Comparison of ENCODE assay signal across 19 cellular contexts in genomic region chr9:100578610-100579009, GRCh38. TPM values are rescaled to one million over a fixed set of nuclear protein-coding genes. Genes with fewer than 3 reads are reported as not detected.
DNase-seq lines count a peak whose midpoint lies in the region; ATAC-seq, FAIRE-seq and TF ChIP-seq lines count a peak whose summit lies in the region.
"Had no signal": no experiment of that assay in that cellular context is flagged by ENCODE, and none has a peak within 500 bp of the region (broad histone marks: within the 10 kb centered on the region; RNA-seq: fewer than 3 reads in every experiment).

No MANE protein-coding gene starts in this region.

- 98 to 100% methylated on average over 1 of the region's 1 CpG for WGBS in GM23248 (ENCODE audit: low coverage in 1 of 2, low lambda C conversion rate in 2 of 2, missing lambda C conversion rate in 2 of 2), 2 experiments
- 67 to 76% methylated on average over 1 of the region's 1 CpG for WGBS in tibial nerve, 2 donors

- H3K27ac ChIP-seq in GM23248, result no peak overlapping the region
- H3K27ac ChIP-seq in astrocyte (ENCODE audit: low read depth, low read length), result no peak overlapping the region
- H3K27ac ChIP-seq in tibial nerve, result no peak overlapping the region
- no peak overlapping the region for H3K27ac ChIP-seq in naive thymus-derived CD4-positive, alpha-beta T cell (ENCODE audit: low read depth, low read length)
- H3K27ac ChIP-seq: Peyer's patch had no signal

- DNase-seq in GM23248 (no peak), astrocyte (ENCODE audit: low read depth) (no peak), myocyte (ENCODE audit: low read depth) (peak; percentile 51), tibial nerve (ENCODE audit: low spot score in 2 of 2) (no peak)
- no peak for DNase-seq in activated CD8-positive, alpha-beta T cell treated with anti-CD3 and anti-CD28 coated beads, Interleukin-2, amount 10 ng/mL, durations not matched to agents 7 days and 5 days
- no peak for DNase-seq in naive thymus-derived CD4-positive, alpha-beta T cell
- DNase-seq: BE2C, EL, GF-D8, Karpas-422, MV-4-11, NCI-H1694, NCI-H2081, NCI-H2171, NCI-H345, NCI-H524, Peyer's patch, SHP77 had no signal

- H3K36me3 ChIP-seq in GM23248 (ENCODE audit: low read depth) (0 out of 2 replicates have a peak, but pooled peaks cover 5% of the 10 kb centered on the region), astrocyte (ENCODE audit: insufficient read depth, low read length) (no peaks in the 10 kb centered on the region), skeletal muscle satellite cell (ENCODE audit: insufficient read depth, low read length) (no peaks in the 10 kb centered on the region), tibial nerve (no peaks in the 10 kb centered on the region)
- no peaks in the 10 kb centered on the region for H3K36me3 ChIP-seq in naive thymus-derived CD4-positive, alpha-beta T cell (ENCODE audit: control insufficient read depth in 2 of 3, insufficient read depth in 3 of 3, low read length in 3 of 3)
- H3K36me3 ChIP-seq: BE2C, Peyer's patch had no signal

- no peak overlapping the region for H3K27ac Mint-ChIP-seq in astrocyte (ENCODE audit: unreplicated experiment)
- no peak overlapping the region for H3K27ac Mint-ChIP-seq in activated CD8-positive, alpha-beta T cell treated with anti-CD3 and anti-CD28 coated beads, Interleukin-2, amount 10 ng/mL, durations not matched to agents 7 days and 5 days
- no peak overlapping the region for H3K27ac Mint-ChIP-seq in naive thymus-derived CD4-positive, alpha-beta T cell

- no peak for TF ChIP-seq EP300 in tibial nerve (IDR thresholded peaks at IDR 0.05)

- no peaks in the 10 kb centered on the region for H3K9me2 ChIP-seq in GM23248 (ENCODE audit: insufficient read depth)

- H3K4me3 ChIP-seq in GM23248 (no peak overlapping the region), astrocyte (ENCODE audit: insufficient read depth, low read depth, low read length) (no peak overlapping the region), skeletal muscle satellite cell (ENCODE audit: low read length) (peak overlapping the region; percentile 59), tibial nerve (no peak overlapping the region)
- H3K4me3 ChIP-seq in naive thymus-derived CD4-positive, alpha-beta T cell (ENCODE audit: low read length), result no peak overlapping the region
- H3K4me3 ChIP-seq: Peyer's patch had no signal

- H3K4me1 ChIP-seq in GM23248 (ENCODE audit: insufficient read depth) (peaks cover 88% of the 10 kb centered on the region), astrocyte (ENCODE audit: insufficient read depth, low read length) (peaks cover 28% of the 10 kb centered on the region), skeletal muscle satellite cell (ENCODE audit: control insufficient read depth, insufficient read depth, low read length) (peaks cover 79% of the 10 kb centered on the region), tibial nerve (no peaks in the 10 kb centered on the region)
- no peaks in the 10 kb centered on the region for H3K4me1 ChIP-seq in naive thymus-derived CD4-positive, alpha-beta T cell (ENCODE audit: control insufficient read depth in 2 of 2, insufficient read depth in 2 of 2, low read length in 2 of 2)
- H3K4me1 ChIP-seq: Peyer's patch had no signal

- H4K20me1 ChIP-seq in GM23248 (ENCODE audit: insufficient read depth) (no peaks in the 10 kb centered on the region), astrocyte (ENCODE audit: insufficient read depth, low read length) (no peaks in the 10 kb centered on the region)

- POLR2A ChIA-PET in activated CD8-positive, alpha-beta T cell treated with anti-CD3 and anti-CD28 coated beads, Interleukin-2, amount 10 ng/mL, durations not matched to agents 7 days and 5 days (lab: Charles Lee), result no interaction called here
- POLR2A ChIA-PET in naive thymus-derived CD4-positive, alpha-beta T cell (lab: Charles Lee), result no interaction called here

- ATAC-seq in activated CD8-positive, alpha-beta T cell treated with anti-CD3 and anti-CD28 coated beads, Interleukin-2, amount 10 ng/mL, durations not matched to agents 7 days and 5 days, result no peak
- no peak for ATAC-seq in naive thymus-derived CD4-positive, alpha-beta T cell

- H3K9ac ChIP-seq in GM23248 (no peak overlapping the region), astrocyte (ENCODE audit: low read length) (no peak overlapping the region), skeletal muscle satellite cell (ENCODE audit: low read depth, low read length) (peak overlapping the region; percentile 39)

- FAIRE-seq in astrocyte (lab: Jason Lieb, UNC), result no peak

- peak overlapping the region; percentile 20 for H3K4me2 ChIP-seq in GM23248 (ENCODE audit: unreplicated experiment)
- H3K4me2 ChIP-seq in astrocyte (ENCODE audit: low read length), result no peak overlapping the region
- H3K4me2 ChIP-seq in skeletal muscle satellite cell (ENCODE audit: low read length), result peak overlapping the region; percentile 37

- H3F3A ChIP-seq in GM23248 (ENCODE audit: insufficient read depth), result peaks cover 39% of the 10 kb centered on the region

- H3K36me3 Mint-ChIP-seq in astrocyte (ENCODE audit: low read depth, unreplicated experiment), result no peaks in the 10 kb centered on the region
- H3K36me3 Mint-ChIP-seq in activated CD8-positive, alpha-beta T cell treated with anti-CD3 and anti-CD28 coated beads, Interleukin-2, amount 10 ng/mL, durations not matched to agents 7 days and 5 days (ENCODE audit: low read depth), result no peaks in the 10 kb centered on the region
- no peaks in the 10 kb centered on the region for H3K36me3 Mint-ChIP-seq in naive thymus-derived CD4-positive, alpha-beta T cell

- H3K27me3 Mint-ChIP-seq in astrocyte (ENCODE audit: low read depth, unreplicated experiment), result no peaks in the 10 kb centered on the region
- H3K27me3 Mint-ChIP-seq in activated CD8-positive, alpha-beta T cell treated with anti-CD3 and anti-CD28 coated beads, Interleukin-2, amount 10 ng/mL, durations not matched to agents 7 days and 5 days (ENCODE audit: low read depth), result no peaks in the 10 kb centered on the region
- peaks cover 0 to 9% (median 0%) of the 10 kb centered on the region in 5 donors for H3K27me3 Mint-ChIP-seq in naive thymus-derived CD4-positive, alpha-beta T cell

- H3K9me3 Mint-ChIP-seq in astrocyte (ENCODE audit: unreplicated experiment), result no peaks in the 10 kb centered on the region
- H3K9me3 Mint-ChIP-seq in activated CD8-positive, alpha-beta T cell treated with anti-CD3 and anti-CD28 coated beads, Interleukin-2, amount 10 ng/mL, durations not matched to agents 7 days and 5 days (ENCODE audit: insufficient read depth), result no peaks in the 10 kb centered on the region
- H3K9me3 Mint-ChIP-seq in naive thymus-derived CD4-positive, alpha-beta T cell, result no peaks in the 10 kb centered on the region

- H2AFZ ChIP-seq in GM23248 (no peak overlapping the region), astrocyte (ENCODE audit: low read depth, low read length) (no peak overlapping the region)

- in situ Hi-C loops in GM23248 (cut with MboI), result loop anchor here (25.0 kb wide), 2 partner anchors 241 to 541 kb away; no protein-coding TSS in a partner anchor

- TF ChIP-seq CTCF in astrocyte (IDR thresholded peaks at IDR 0.05; ENCODE audit: insufficient read depth, low read depth, low read length), result no peak
- TF ChIP-seq CTCF in tibial nerve (IDR thresholded peaks at IDR 0.05), result no peak

- H3K27me3 ChIP-seq in GM23248 (replicated peaks; ENCODE audit: insufficient read depth) (no peaks in the 10 kb centered on the region), astrocyte (ENCODE audit: insufficient read depth, low read length) (no peaks in the 10 kb centered on the region), skeletal muscle satellite cell (ENCODE audit: control insufficient read depth, insufficient read depth, low read length) (no peaks in the 10 kb centered on the region), tibial nerve (no peaks in the 10 kb centered on the region)
- no peaks in the 10 kb centered on the region for H3K27me3 ChIP-seq in naive thymus-derived CD4-positive, alpha-beta T cell (ENCODE audit: control insufficient read depth in 2 of 2, insufficient read depth in 2 of 2, low read length in 2 of 2)
- H3K27me3 ChIP-seq: BE2C, Peyer's patch had no signal

- CTCF ChIA-PET in activated CD8-positive, alpha-beta T cell treated with anti-CD3 and anti-CD28 coated beads, Interleukin-2, amount 10 ng/mL, durations not matched to agents 7 days and 5 days (lab: Charles Lee), result interaction anchor here (0.6 kb wide), 1 partner anchor 75 kb away, joined by 4 read pairs; no protein-coding TSS in a partner anchor
- CTCF ChIA-PET in naive thymus-derived CD4-positive, alpha-beta T cell (lab: Charles Lee), result no interaction called here

- intact Hi-C loops in naive thymus-derived CD4-positive, alpha-beta T cell (cut with micrococcal nuclease), result no loop called here

- TF ChIP-seq POLR2A in tibial nerve (IDR thresholded peaks at IDR 0.05), result no peak

- peaks cover 63% of the 10 kb centered on the region for H3K4me1 Mint-ChIP-seq in astrocyte (ENCODE audit: low read depth, unreplicated experiment)
- no peaks in the 10 kb centered on the region for H3K4me1 Mint-ChIP-seq in activated CD8-positive, alpha-beta T cell treated with anti-CD3 and anti-CD28 coated beads, Interleukin-2, amount 10 ng/mL, durations not matched to agents 7 days and 5 days (ENCODE audit: low read depth)
- H3K4me1 Mint-ChIP-seq in naive thymus-derived CD4-positive, alpha-beta T cell, result no peaks in the 10 kb centered on the region

- H3K4me3 Mint-ChIP-seq in astrocyte (ENCODE audit: unreplicated experiment), result peak overlapping the region; percentile 82
- no peak overlapping the region for H3K4me3 Mint-ChIP-seq in activated CD8-positive, alpha-beta T cell treated with anti-CD3 and anti-CD28 coated beads, Interleukin-2, amount 10 ng/mL, durations not matched to agents 7 days and 5 days
- no peak overlapping the region for H3K4me3 Mint-ChIP-seq in naive thymus-derived CD4-positive, alpha-beta T cell

- no peaks in the 10 kb centered on the region for H3K9me3 ChIP-seq in GM23248 (ENCODE audit: low read depth)
- no peaks in the 10 kb centered on the region for H3K9me3 ChIP-seq in astrocyte (ENCODE audit: insufficient read depth, low read depth, low read length)
- H3K9me3 ChIP-seq in skeletal muscle satellite cell (replicated peaks; ENCODE audit: low read length), result no peaks in the 10 kb centered on the region
- no peaks in the 10 kb centered on the region for H3K9me3 ChIP-seq in tibial nerve
- H3K9me3 ChIP-seq in naive thymus-derived CD4-positive, alpha-beta T cell (ENCODE audit: control insufficient read depth in 2 of 3, low read length in 3 of 3), result no peaks in the 10 kb centered on the region
- H3K9me3 ChIP-seq: BE2C, Peyer's patch had no signal

- no peaks in the 10 kb centered on the region for H3K79me2 ChIP-seq in GM23248 (ENCODE audit: insufficient read depth)
- no peaks in the 10 kb centered on the region for H3K79me2 ChIP-seq in astrocyte (ENCODE audit: insufficient read depth, low read length)

RNA-seq across cellular contexts. Expression of gene CAVIN4, which starts 0.7 kb away (rescaled TPM):
- total RNA-seq in GM23248 (2014; rRNA removed; shearing (Covaris generic)), result 1.7 and 1.9 TPM in 2 replicates
- 0.60 and 0.65 TPM in 2 replicates for polyA plus RNA-seq in GM23248 (2016; fragmentation: Nextera tagmentation; extraction: Ambion mirVana)
- total RNA-seq in astrocyte (4.2 and 6.0 TPM in 2 replicates), myocyte (205 and 311 TPM in 2 replicates), tibial nerve (under 1 TPM in 1 of 4 donors, not detected in 3; 0.39 TPM)
- polyA plus RNA-seq in myocyte (2012), result 48.3 TPM
- total RNA-seq in skeletal muscle satellite cell (2012; rRNA removed), result 0.76 and 11.6 TPM in 2 replicates
- under 1 TPM; 0.11 to 0.16 TPM for total RNA-seq in activated CD8-positive, alpha-beta T cell treated with anti-CD3 and anti-CD28 coated beads, Interleukin-2, amount 10 ng/mL, durations not matched to agents 7 days and 5 days
- under 1 TPM in 2 of 5 experiments, not detected in 3; 0.07 to 0.13 TPM for total RNA-seq in naive thymus-derived CD4-positive, alpha-beta T cell
- not detected for polyA plus RNA-seq in naive thymus-derived CD4-positive, alpha-beta T cell
- total RNA-seq: Peyer's patch had no signal

Comparison
In these comparisons a context has a peak if more than half of its experiments do, and no peak if none do; other contexts are left out.
1. RNA of gene CAVIN4, which starts 0.7 kb away (total RNA-seq): 205 to 311 TPM in myocyte; 4.2 to 6.0 TPM in astrocyte, 1.7 to 1.9 TPM in GM23248, 0.11 to 0.16 TPM in activated CD8-positive, alpha-beta T cell treated with anti-CD3 and anti-CD28 coated beads, Interleukin-2, amount 10 ng/mL, durations not matched to agents 7 days and 5 days, 0.07 to 0.13 TPM in naive thymus-derived CD4-positive, alpha-beta T cell and 0.39 TPM in tibial nerve; every median in the first group is over 10 times any median in the second.